9 cellular contexts compared by ENCODE assay signal in the genomic region with DNA sequence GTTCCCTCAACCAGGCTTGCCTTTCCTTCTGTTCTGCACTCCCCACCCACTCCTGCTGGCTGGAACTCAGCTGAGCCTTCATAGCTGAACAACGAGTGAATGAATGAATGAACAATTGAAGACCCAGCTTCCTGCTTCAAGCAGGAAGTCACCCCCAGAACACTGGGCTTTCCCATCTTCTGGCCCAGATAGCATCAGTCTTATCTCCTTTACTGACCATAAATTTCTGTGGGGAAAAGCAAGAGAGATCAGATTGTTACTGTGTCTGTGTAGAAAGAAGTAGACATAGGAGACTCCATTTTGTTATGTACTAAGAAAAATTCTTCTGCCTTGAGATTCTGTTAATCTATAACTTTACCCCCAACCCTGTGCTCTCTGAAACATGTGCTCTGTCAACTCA. TPM values are rescaled to one million over a fixed set of nuclear protein-coding genes. Genes with fewer than 3 reads are reported as not detected.
"Had no signal": no experiment of that assay in that cellular context is flagged by ENCODE, and none has a peak within 500 bp of the region (broad histone marks: within the 10 kb centered on the region; RNA-seq: fewer than 3 reads in every experiment).

No MANE protein-coding gene starts in this region.

RNA-seq across cellular contexts. Expression of a gene that starts 19.5 kb away (rescaled TPM):
- total RNA-seq: activated CD8-positive, alpha-beta T cell treated with anti-CD3 and anti-CD28 coated beads, Interleukin-2, amount 10 ng/mL, durations not matched to agents 7 days and 5 days; activated naive CD8-positive, alpha-beta T cell treated with anti-CD3 and anti-CD28 coated beads, Interleukin-2, amount 10 ng/mL, durations not matched to agents 7 days and 5 days; adrenal gland; cardiac septum; NCI-H460; OCI-LY7; Right ventricle myocardium superior; SJCRH30; T-helper 1 cell treated with Interleukin-12 subunit alpha and Interleukin-12 subunit beta and Interleukin-4 antibody, amounts not matched to agents 30 ng/mL and 1 ng/mL, for 36 hours had no signal
- polyA plus RNA-seq: adrenal gland had no signal

RNA-seq across cellular contexts. Expression of a gene that starts 49.8 kb away (rescaled TPM):
- total RNA-seq: OCI-LY7 had no signal
